ENCODE assay signal across 34 cellular contexts in genomic region chr7:127541548-127541947, GRCh38. TPM values are rescaled to one million over a fixed set of nuclear protein-coding genes. Genes with fewer than 3 reads are reported as not detected.
"Had no signal": no experiment of that assay in that cellular context is flagged by ENCODE, and none has a peak within 500 bp of the region (broad histone marks: within the 10 kb centered on the region; RNA-seq: fewer than 3 reads in every experiment).

No MANE protein-coding gene starts in this region.

- H3K36me3 ChIP-seq: adrenal gland, ascending aorta, brain microvascular endothelial cell, breast epithelium, cardiac muscle cell had no signal

- H3K27me3 ChIP-seq: adrenal gland, ascending aorta, body of pancreas, breast epithelium had no signal

- H3K4me3 ChIP-seq: adrenal gland, ascending aorta, body of pancreas, breast epithelium, cardiac muscle cell had no signal

- H3K27ac ChIP-seq: adrenal gland, ascending aorta, body of pancreas, brain microvascular endothelial cell, breast epithelium, cardiac muscle cell had no signal

- ATAC-seq: activated naive CD4-positive, alpha-beta T cell treated with anti-CD3 and anti-CD28 coated beads, Interleukin-2, amount 50 U/mL, for 72 hours; activated naive CD8-positive, alpha-beta T cell treated with anti-CD3 and anti-CD28 coated beads, Interleukin-2, amount 50 U/mL, for 24 hours; activated T-cell treated with anti-CD3 and anti-CD28 coated beads, Interleukin-2, amount 50 U/mL, for 4 hours; activated T-cell treated with anti-CD3 and anti-CD28 coated beads, Interleukin-2, amount 50 U/mL, for 72 hours; activated T-helper 17 cell treated with anti-CD3 and anti-CD28 coated beads, Interleukin-2, amount 50 U/mL, for 72 hours; body of pancreas had no signal

- DNase-seq: activated effector memory CD4-positive, alpha-beta T cell treated with anti-CD3 and anti-CD28 coated beads, Interleukin-2, amount 50 U/mL, for 16 hours; activated effector memory CD4-positive, alpha-beta T cell treated with Interleukin-2 at 50 U/mL for 16 hours; activated gamma-delta T cell; activated gamma-delta T cell treated with Interleukin-2 at 50 U/mL for 16 hours; activated naive CD4-positive, alpha-beta T cell; activated naive CD4-positive, alpha-beta T cell treated with anti-CD3 and anti-CD28 coated beads for 36 hours; activated naive CD4-positive, alpha-beta T cell treated with anti-CD3 and anti-CD28 coated beads, Interleukin-2, amount 10 ng/mL, durations not matched to agents 7 days and 5 days; activated naive CD4-positive, alpha-beta T cell treated with anti-CD3 and anti-CD28 coated beads, Interleukin-2, amount 50 U/mL, for 16 hours; activated naive CD4-positive, alpha-beta T cell treated with Interleukin-2 at 50 U/mL for 16 hours; activated naive CD8-positive, alpha-beta T cell treated with anti-CD3 and anti-CD28 coated beads for 36 hours; activated naive CD8-positive, alpha-beta T cell treated with anti-CD3 and anti-CD28 coated beads, Interleukin-2, amount 10 ng/mL, durations not matched to agents 7 days and 5 days; activated naive CD8-positive, alpha-beta T cell treated with anti-CD3 and anti-CD28 coated beads, Interleukin-2, amount 50 U/mL, for 24 hours; activated T-cell treated with anti-CD3 and anti-CD28 coated beads, Interleukin-2, amount 50 U/mL, for 24 hours; activated T-cell treated with anti-CD3 and anti-CD28 coated beads, Interleukin-2, amount 50 U/mL, for 4 hours; activated T-cell treated with anti-CD3 and anti-CD28 coated beads, Interleukin-2, amount 50 U/mL, for 48 hours; activated T-cell treated with anti-CD3 and anti-CD28 coated beads, Interleukin-2, amount 50 U/mL, for 72 hours; adrenal gland; amniotic stem cell; amygdala; anterior cingulate cortex; aorta; body of pancreas; brain microvascular endothelial cell; caudate nucleus; central memory CD4-positive, alpha-beta T cell; cerebellar nuclear complex had no signal

- FAIRE-seq: astrocyte, bronchial epithelial cell had no signal

- H3K9me3 ChIP-seq: adrenal gland, ascending aorta, body of pancreas had no signal

- H3K4me1 ChIP-seq: adrenal gland, ascending aorta, body of pancreas, breast epithelium had no signal

RNA-seq across cellular contexts. Expression of gene FSCN3, which starts 52.0 kb away (rescaled TPM):
- total RNA-seq: ascending aorta, chondrocyte had no signal
- polyA plus RNA-seq: aorta had no signal
